Comparison of ENCODE assay signal across 8 cellular contexts in the genomic region with DNA sequence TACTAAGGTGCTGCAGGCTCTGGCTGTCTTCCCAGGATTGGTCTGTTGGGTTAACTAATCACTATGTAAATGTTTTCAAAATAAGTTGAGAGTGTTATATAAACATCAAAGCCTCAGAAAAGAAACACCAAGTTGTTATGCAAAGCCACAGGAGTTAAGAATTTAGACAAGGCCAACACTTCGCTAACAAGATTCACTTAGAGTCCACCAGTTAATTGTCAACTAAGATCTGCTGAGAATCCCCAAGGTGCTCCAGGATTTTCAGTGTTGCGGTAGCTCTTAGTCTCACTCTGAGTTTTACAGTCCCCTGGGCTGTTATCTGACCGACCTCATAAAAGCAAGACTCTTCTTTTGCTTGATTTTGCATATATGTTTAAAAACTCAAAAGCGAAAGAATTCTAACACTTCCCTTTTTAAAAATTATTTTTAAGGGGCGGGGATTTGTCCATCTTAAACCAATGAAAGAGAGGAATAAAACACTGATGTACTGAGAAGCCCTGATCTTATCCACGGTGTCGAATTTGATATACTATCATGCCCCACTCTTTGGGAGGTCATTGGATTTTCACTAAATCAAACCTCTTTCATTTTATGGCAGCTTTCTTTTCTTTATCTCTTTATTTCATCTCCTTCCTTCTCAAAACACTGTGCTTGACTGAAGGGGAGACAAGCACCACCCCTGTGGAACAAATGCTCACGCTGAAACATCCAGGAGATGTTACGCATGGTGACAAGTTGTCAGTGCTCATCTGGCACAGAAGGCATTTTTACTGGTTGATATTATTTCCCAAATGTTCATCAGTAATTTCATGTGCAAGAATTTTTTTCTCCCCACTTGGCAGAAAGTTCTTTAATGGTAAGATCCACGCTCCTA. TPM values are rescaled to one million over a fixed set of nuclear protein-coding genes. Genes with fewer than 3 reads are reported as not detected.
A peak's percentile ranks its signal among the peaks of the same experiment; 100 is the strongest.
DNase-seq lines count a peak whose midpoint lies in the region; ATAC-seq and TF ChIP-seq lines count a peak whose summit lies in the region.

No MANE protein-coding gene starts in this region.

- H3K9ac ChIP-seq in stomach smooth muscle (ENCODE audit: low read length in 2 of 2) = peak overlapping the region in 1 of 2 donors; percentile 25

- H3K27ac ChIP-seq in CD8-positive, alpha-beta T cell (ENCODE audit: low read depth, low read length) = peak overlapping the region; percentile 54
- H3K27ac ChIP-seq in stomach smooth muscle (ENCODE audit: low read length) (peak overlapping the region; percentile 50), dorsolateral prefrontal cortex (peak overlapping the region in 17 of 59 donors; percentile 3 to 60 (median 31))

- peak overlapping the region; percentile 98 for H3K27ac Mint-ChIP-seq in CD8-positive, alpha-beta T cell
- H3K27ac Mint-ChIP-seq in chondrocyte (ENCODE audit: unreplicated experiment) = peak overlapping the region; percentile 29

- peaks cover 48% of the 10 kb centered on the region for H3K36me3 Mint-ChIP-seq in CD8-positive, alpha-beta T cell
- H3K36me3 Mint-ChIP-seq in chondrocyte (ENCODE audit: low read depth) = peaks cover 3% of the 10 kb centered on the region

- DNase-seq in CD8-positive, alpha-beta T cell = no peak
- DNase-seq in chondrocyte (ENCODE audit: low spot score) = no peak
- DNase-seq in dorsolateral prefrontal cortex = no peak
- DNase-seq in KG1 (lab: John Stamatoyannopoulos, UW) = no peak
- no peak for DNase-seq in amniotic stem cell (lab: John Stamatoyannopoulos, UW)

- H3K36me3 ChIP-seq in CD8-positive, alpha-beta T cell (ENCODE audit: insufficient read depth, low read length) = no peaks in the 10 kb centered on the region
- H3K36me3 ChIP-seq in stomach smooth muscle (ENCODE audit: control insufficient read depth in 2 of 2, insufficient read depth in 2 of 2, low read length in 2 of 2) = no peaks in the 10 kb centered on the region

- no peaks in the 10 kb centered on the region for H3K9me3 ChIP-seq in CD8-positive, alpha-beta T cell (ENCODE audit: low read length)
- H3K9me3 ChIP-seq in stomach smooth muscle (ENCODE audit: control insufficient read depth in 2 of 2, low read length in 2 of 2) = no peaks in the 10 kb centered on the region

- no peaks in the 10 kb centered on the region for H3K9me3 Mint-ChIP-seq in CD8-positive, alpha-beta T cell
- no peaks in the 10 kb centered on the region for H3K9me3 Mint-ChIP-seq in chondrocyte (ENCODE audit: low read depth)

- no peaks in the 10 kb centered on the region for H3K27me3 Mint-ChIP-seq in CD8-positive, alpha-beta T cell (ENCODE audit: low read depth)
- no peaks in the 10 kb centered on the region for H3K27me3 Mint-ChIP-seq in chondrocyte (ENCODE audit: low read depth)

- TF ChIP-seq CTCF in CD8-positive, alpha-beta T cell (IDR thresholded peaks at IDR 0.05) = no peak
- TF ChIP-seq CTCF in chondrocyte (IDR thresholded peaks at IDR 0.05) = no peak
- TF ChIP-seq CTCF in dorsolateral prefrontal cortex (IDR thresholded peaks at IDR 0.05 in 54 of 56, conservative IDR thresholded peaks at IDR 0.05 in 2 of 56; ENCODE audit: low read depth in 1 of 56, partially characterized antibody in 56 of 56) = no peak

- peak; percentile 38 for ATAC-seq in CD8-positive, alpha-beta T cell
- peak; percentile 66 for ATAC-seq in GM19324 (IDR thresholded peaks at IDR 0.05; ENCODE audit: low FRiP score, unreplicated experiment)
- peak; percentile 81 for ATAC-seq in HG03175 (IDR thresholded peaks at IDR 0.05; ENCODE audit: unreplicated experiment)

- POLR2A ChIA-PET in CD8-positive, alpha-beta T cell (lab: Charles Lee) = interaction anchor here (1.2 to 3.4 kb wide), 5 partner anchors 11 to 48 kb away, joined by 3 to 19 read pairs (median 11); no protein-coding TSS in a partner anchor

- H3K27me3 ChIP-seq in CD8-positive, alpha-beta T cell (ENCODE audit: insufficient read depth, low read length) = no peaks in the 10 kb centered on the region
- H3K27me3 ChIP-seq in stomach smooth muscle (ENCODE audit: control insufficient read depth in 1 of 2, insufficient read depth in 2 of 2, low read length in 2 of 2) (no peaks in the 10 kb centered on the region), dorsolateral prefrontal cortex (no peaks in the 10 kb centered on the region)

- peaks cover 94% of the 10 kb centered on the region for H3K4me1 Mint-ChIP-seq in CD8-positive, alpha-beta T cell (ENCODE audit: low read depth)
- H3K4me1 Mint-ChIP-seq in chondrocyte (ENCODE audit: low read depth) = peaks cover 40% of the 10 kb centered on the region

- intact Hi-C loops in CD8-positive, alpha-beta T cell (cut with DNase I, micrococcal nuclease) = loop anchor here (2.0 to 10.0 kb wide), 3 partner anchors 29 to 271 kb away; partner anchors contain the start of gene TRIM9 (in 1 of the 2)
- intact Hi-C loops in dorsolateral prefrontal cortex (cut with DNase I) = no loop called here

- CTCF ChIA-PET in CD8-positive, alpha-beta T cell (lab: Charles Lee) = interaction anchor here (1.7 to 3.9 kb wide), 4 partner anchors 36 to 48 kb away, joined by 6 to 34 read pairs (median 9); no protein-coding TSS in a partner anchor

- peak overlapping the region; percentile 28 for H3K4me3 ChIP-seq in CD8-positive, alpha-beta T cell (ENCODE audit: low read depth, low read length)
- H3K4me3 ChIP-seq in stomach smooth muscle (ENCODE audit: low read length in 2 of 2) = peak overlapping the region; percentile 45 to 50
- peak overlapping the region in 14 of 59 donors; percentile 1 to 37 (median 13) for H3K4me3 ChIP-seq in dorsolateral prefrontal cortex

- peaks cover 93% of the 10 kb centered on the region for H3K4me1 ChIP-seq in CD8-positive, alpha-beta T cell (ENCODE audit: insufficient read depth, low read length)
- peaks cover 25% of the 10 kb centered on the region for H3K4me1 ChIP-seq in stomach smooth muscle (ENCODE audit: control insufficient read depth, insufficient read depth, low read length)

- H3K4me3 Mint-ChIP-seq in CD8-positive, alpha-beta T cell = peak overlapping the region; percentile 79
- H3K4me3 Mint-ChIP-seq in chondrocyte (ENCODE audit: unreplicated experiment) = no peak overlapping the region

RNA-seq across cellular contexts. Expression of gene NIN, which starts 7.0 kb away (rescaled TPM):
- total RNA-seq in CD8-positive, alpha-beta T cell = 100 to 1,000 TPM; 121 to 132 TPM
- total RNA-seq in chondrocyte = 43.5 to 46.9 TPM (median 45.0 TPM) in 3 replicates
- total RNA-seq in dorsolateral prefrontal cortex = 100 to 1,000 TPM in 25 of 120 experiments, 10 to 100 TPM in 95; 64.4 to 125 (median 88.6) TPM

RNA-seq across cellular contexts. Expression of gene ABHD12B, which starts 47.9 kb away (rescaled TPM):
- total RNA-seq in CD8-positive, alpha-beta T cell = not detected
- total RNA-seq in chondrocyte (not detected in 3 replicates), dorsolateral prefrontal cortex (10 to 100 TPM in 60 of 120 experiments, 1 to 10 TPM in 60; 3.5 to 18.6 (median 10.0) TPM)

Comparison
In these comparisons a context has a peak if more than half of its experiments do, and no peak if none do; other contexts are left out.
1. intact Hi-C loops: an anchor here in CD8-positive, alpha-beta T cell (2.0 to 10.0 kb wide); none called in dorsolateral prefrontal cortex.